Comparison of ENCODE assay signal across 28 cellular contexts in the genomic region with DNA sequence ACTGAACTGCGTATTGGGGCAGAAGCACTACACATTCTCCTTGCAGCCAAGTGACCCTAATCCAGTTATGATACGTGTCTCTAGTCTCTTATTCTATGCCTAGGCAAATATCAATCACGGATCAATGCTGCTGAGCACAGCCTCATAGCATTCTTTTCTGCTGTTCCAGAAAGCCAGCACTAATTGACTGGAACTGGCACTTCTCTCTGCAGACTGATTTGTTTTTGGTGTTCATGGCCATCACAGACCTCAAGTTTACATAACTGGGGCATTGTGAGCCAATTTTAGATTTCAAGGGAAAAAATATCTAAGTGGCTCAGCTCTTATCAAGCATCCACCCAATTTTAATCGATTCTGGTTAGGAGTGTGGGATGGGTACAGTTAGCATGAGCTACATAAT. TPM values are rescaled to one million over a fixed set of nuclear protein-coding genes. Genes with fewer than 3 reads are reported as not detected.
"Had no signal": no experiment of that assay in that cellular context is flagged by ENCODE, and none has a peak within 500 bp of the region (broad histone marks: within the 10 kb centered on the region; RNA-seq: fewer than 3 reads in every experiment).

No MANE protein-coding gene starts in this region.

- DNase-seq: cerebellar nuclear complex; colonic mucosa; effector memory CD4-positive, alpha-beta T cell; head of caudate nucleus; mucosa of descending colon; naive B cell; right lobe of liver; small intestine; stimulated activated CD4-positive, alpha-beta T cell treated with anti-CD3 and anti-CD28 coated beads, Interleukin-15, amount 100 ng/mL, for 24 hours; stimulated activated CD4-positive, alpha-beta T cell treated with anti-CD3 and anti-CD28 coated beads, Interleukin-2, amount 100 ng/mL, for 48 hours; stimulated activated naive B cell treated with anti-CD40 and anti-IgM and Interleukin-4, amounts not matched to agents 10 μg/mL and 1 μg/mL and 100 μg/mL, for 72 hours; stimulated activated naive CD8-positive, alpha-beta T cell treated with anti-CD3 and anti-CD28 coated beads, Interleukin-15, amount 100 ng/mL, for 72 hours; upper lobe of left lung had no signal

- H3K36me3 Mint-ChIP-seq: memory B cell; naive B cell; neural progenitor cell; stimulated activated naive B cell treated with anti-CD40 and anti-IgM and Interleukin-4, amounts not matched to agents 10 μg/mL and 1 μg/mL and 100 μg/mL, for 72 hours had no signal

- H3K9me3 ChIP-seq: colonic mucosa, esophagus muscularis mucosa, mucosa of descending colon, right lobe of liver, thoracic aorta, tibial nerve, upper lobe of left lung had no signal

- H3K9me3 Mint-ChIP-seq: dendritic cell treated with granulocyte-macrophage colony-stimulating factor and Interleukin-4, amounts not matched to agents 40 ng/mL and 50 ng/mL, for 4 days; memory B cell; naive B cell; nephron; neural progenitor cell; stimulated activated naive B cell treated with anti-CD40 and anti-IgM and Interleukin-4, amounts not matched to agents 10 μg/mL and 1 μg/mL and 100 μg/mL, for 72 hours; stimulated activated naive CD8-positive, alpha-beta T cell treated with anti-CD3 and anti-CD28 coated beads, Interleukin-15, amount 100 ng/mL, for 72 hours had no signal

- H3K4me1 Mint-ChIP-seq: stimulated activated naive CD8-positive, alpha-beta T cell treated with anti-CD3 and anti-CD28 coated beads, Interleukin-15, amount 100 ng/mL, for 72 hours had no signal

- ATAC-seq: left lobe of liver; mucosa of descending colon; right lobe of liver; stimulated activated naive B cell treated with anti-CD40 and anti-IgM and Interleukin-4, amounts not matched to agents 10 μg/mL and 1 μg/mL and 100 μg/mL, for 72 hours; stimulated activated naive CD8-positive, alpha-beta T cell treated with anti-CD3 and anti-CD28 coated beads, Interleukin-15, amount 100 ng/mL, for 72 hours had no signal

- H3K27ac ChIP-seq: colonic mucosa, esophagus muscularis mucosa, neural progenitor cell, parathyroid adenoma, right lobe of liver, thoracic aorta, tibial nerve, upper lobe of left lung had no signal

- H3K4me3 Mint-ChIP-seq: dendritic cell treated with granulocyte-macrophage colony-stimulating factor and Interleukin-4, amounts not matched to agents 40 ng/mL and 50 ng/mL, for 4 days; memory B cell; naive B cell; nephron; neural progenitor cell; stimulated activated naive B cell treated with anti-CD40 and anti-IgM and Interleukin-4, amounts not matched to agents 10 μg/mL and 1 μg/mL and 100 μg/mL, for 72 hours; stimulated activated naive CD8-positive, alpha-beta T cell treated with anti-CD3 and anti-CD28 coated beads, Interleukin-15, amount 100 ng/mL, for 72 hours had no signal

- H3K27ac Mint-ChIP-seq: dendritic cell treated with granulocyte-macrophage colony-stimulating factor and Interleukin-4, amounts not matched to agents 40 ng/mL and 50 ng/mL, for 4 days; memory B cell; naive B cell; nephron; neural progenitor cell; stimulated activated naive B cell treated with anti-CD40 and anti-IgM and Interleukin-4, amounts not matched to agents 10 μg/mL and 1 μg/mL and 100 μg/mL, for 72 hours; stimulated activated naive CD8-positive, alpha-beta T cell treated with anti-CD3 and anti-CD28 coated beads, Interleukin-15, amount 100 ng/mL, for 72 hours had no signal

RNA-seq across cellular contexts. Expression of gene GLDN, which starts 37.9 kb away (rescaled TPM):
- total RNA-seq: endothelial cell of umbilical vein, epithelial cell of proximal tubule, glomerular endothelial cell had no signal
- polyA plus RNA-seq: endothelial cell of umbilical vein had no signal

RNA-seq across cellular contexts. Expression of gene CYP19A1, which starts 41.0 kb away (rescaled TPM):
- total RNA-seq: colonic mucosa, endothelial cell of umbilical vein, epithelial cell of proximal tubule, fibroblast of villous mesenchyme, glomerular endothelial cell, left lobe of liver, progenitor cell of endocrine pancreas, right lobe of liver had no signal
- polyA plus RNA-seq: endothelial cell of umbilical vein, keratinocyte had no signal
